8 cellular contexts compared by ENCODE assay signal in the genomic region with DNA sequence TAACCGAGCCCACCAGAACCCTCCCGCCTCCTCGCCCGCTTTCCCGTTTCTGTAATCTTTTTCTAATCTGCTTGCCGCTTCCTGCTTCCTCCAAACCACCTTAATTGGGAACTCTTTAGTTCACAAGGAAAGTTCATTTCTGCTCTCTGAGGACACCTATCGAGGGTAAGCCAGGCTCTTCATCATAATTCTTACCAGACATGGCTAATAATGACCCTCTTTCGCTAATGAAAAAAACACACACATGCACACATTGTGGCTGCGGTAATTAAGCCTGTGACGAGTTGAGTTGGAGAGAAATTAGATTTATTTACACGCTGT.
A peak's percentile ranks its signal among the peaks of the same experiment; 100 is the strongest.
DNase-seq lines count a peak whose midpoint lies in the region; ATAC-seq and TF ChIP-seq lines count a peak whose summit lies in the region.

No MANE protein-coding gene starts in this region.

- H3K27me3 Mint-ChIP-seq in stimulated activated naive B cell treated with anti-CD40 and anti-IgM and Interleukin-4, amounts not matched to agents 10 μg/mL and 1 μg/mL and 100 μg/mL, for 72 hours: peaks cover 34% of the 10 kb centered on the region in 2 donors

- H3K4me3 Mint-ChIP-seq in stimulated activated naive B cell treated with anti-CD40 and anti-IgM and Interleukin-4, amounts not matched to agents 10 μg/mL and 1 μg/mL and 100 μg/mL, for 72 hours: peak overlapping the region; percentile 42 to 66

- in situ Hi-C loops in astrocyte of the cerebellum (cut with HindIII; ENCODE audit: low sequenced_read_pairs): loop anchor here (5.0 kb wide), 1 partner anchor 58 kb away; no protein-coding TSS in a partner anchor

- H3K36me3 Mint-ChIP-seq in stimulated activated naive B cell treated with anti-CD40 and anti-IgM and Interleukin-4, amounts not matched to agents 10 μg/mL and 1 μg/mL and 100 μg/mL, for 72 hours: no peaks in the 10 kb centered on the region

- peaks cover 7 to 17% of the 10 kb centered on the region in 2 donors for H3K4me1 Mint-ChIP-seq in stimulated activated naive B cell treated with anti-CD40 and anti-IgM and Interleukin-4, amounts not matched to agents 10 μg/mL and 1 μg/mL and 100 μg/mL, for 72 hours

- peak; percentile 16 for DNase-seq in NCI-H1694 treated with DMSO at 0.1 percent for 48 hours (lab: John Stamatoyannopoulos, UW)
- no peak for DNase-seq in NCI-H1694 (lab: John Stamatoyannopoulos, UW)
- DNase-seq in astrocyte of the cerebellum (ENCODE audit: low read depth): peak; percentile 51
- peak; percentile 49 for DNase-seq in inferior parietal cortex (ENCODE audit: extremely low spot score)
- DNase-seq in stimulated activated naive B cell treated with anti-CD40 and anti-IgM and Interleukin-4, amounts not matched to agents 10 μg/mL and 1 μg/mL and 100 μg/mL, for 72 hours: no peak
- no peak for DNase-seq in T1000 (lab: John Stamatoyannopoulos, UW)
- DNase-seq in cerebellar nuclear complex (lab: John Stamatoyannopoulos, UW): no peak

- peak; percentile 67 for TF ChIP-seq CTCF in astrocyte of the cerebellum (IDR thresholded peaks at IDR 0.05; ENCODE audit: low read depth, low read length, missing control alignments)

- no peaks in the 10 kb centered on the region for H3K9me3 Mint-ChIP-seq in stimulated activated naive B cell treated with anti-CD40 and anti-IgM and Interleukin-4, amounts not matched to agents 10 μg/mL and 1 μg/mL and 100 μg/mL, for 72 hours

- ATAC-seq in stimulated activated naive B cell treated with anti-CD40 and anti-IgM and Interleukin-4, amounts not matched to agents 10 μg/mL and 1 μg/mL and 100 μg/mL, for 72 hours (replicated peaks): peak; percentile 31 to 44
- no peak for ATAC-seq in HG02798 (IDR thresholded peaks at IDR 0.05; ENCODE audit: poor library complexity, unreplicated experiment)

- H3K4me3 ChIP-seq in astrocyte of the cerebellum (ENCODE audit: low read depth, low read length): peak overlapping the region; percentile 10

- no peak overlapping the region for H3K27ac Mint-ChIP-seq in stimulated activated naive B cell treated with anti-CD40 and anti-IgM and Interleukin-4, amounts not matched to agents 10 μg/mL and 1 μg/mL and 100 μg/mL, for 72 hours

Comparison
In these comparisons a context has a peak if more than half of its experiments do, and no peak if none do; other contexts are left out.
1. DNase-seq: peak in NCI-H1694 treated with DMSO at 0.1 percent for 48 hours (single experiment), astrocyte of the cerebellum (single experiment) and inferior parietal cortex (single experiment); none in NCI-H1694 (single experiment), stimulated activated naive B cell treated with anti-CD40 and anti-IgM and Interleukin-4, amounts not matched to agents 10 μg/mL and 1 μg/mL and 100 μg/mL, for 72 hours (single experiment), T1000 (single experiment) and cerebellar nuclear complex (0 of 2).